30 cellular contexts compared by ENCODE assay signal in the genomic region with DNA sequence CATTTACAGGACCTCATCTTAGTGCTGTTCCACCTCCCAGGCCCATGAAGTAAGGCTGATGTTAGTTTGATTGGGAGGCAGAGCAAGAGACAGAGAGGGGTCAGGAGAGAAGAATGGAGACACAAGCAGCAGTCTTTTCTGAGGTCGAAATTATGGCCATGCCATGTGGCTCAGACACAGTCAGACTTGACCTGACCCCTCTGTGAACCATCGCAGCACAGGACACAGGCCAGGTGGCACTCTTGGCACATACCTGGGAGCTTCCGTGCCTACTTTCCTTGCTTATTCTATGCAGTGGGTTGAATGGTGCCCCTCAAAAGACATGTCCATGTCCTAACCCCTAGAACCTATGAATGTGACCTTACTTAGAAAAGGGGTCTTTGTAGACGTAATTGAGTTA.
"Had no signal": no experiment of that assay in that cellular context is flagged by ENCODE, and none has a peak within 500 bp of the region (broad histone marks: within the 10 kb centered on the region; RNA-seq: fewer than 3 reads in every experiment).

No MANE protein-coding gene starts in this region.

- ATAC-seq: activated CD4-positive, alpha-beta T cell treated with anti-CD3 and anti-CD28 coated beads for 36 hours; activated CD8-positive, alpha-beta T cell treated with anti-CD3 and anti-CD28 coated beads, Interleukin-2, amount 10 ng/mL, durations not matched to agents 7 days and 5 days; activated T-helper 17 cell treated with anti-CD3 and anti-CD28 coated beads, Interleukin-2, amount 50 U/mL, for 72 hours; foreskin keratinocyte; gastrocnemius medialis; heart left ventricle had no signal

- H3K9me3 Mint-ChIP-seq: activated CD4-positive, alpha-beta memory T cell treated with anti-CD3 and anti-CD28 coated beads for 36 hours; activated CD4-positive, alpha-beta T cell treated with anti-CD3 and anti-CD28 coated beads, Interleukin-2, amount 10 ng/mL, durations not matched to agents 24 days and 14 days; activated T-cell treated with anti-CD3 and anti-CD28 coated beads, Interleukin-2, amount 50 U/mL, for 24 hours; activated T-helper 17 cell treated with anti-CD3 and anti-CD28 coated beads, Interleukin-2, amount 50 U/mL, for 72 hours; endodermal cell had no signal

- H3K4me3 Mint-ChIP-seq: activated CD4-positive, alpha-beta memory T cell treated with anti-CD3 and anti-CD28 coated beads for 36 hours; activated CD4-positive, alpha-beta T cell treated with anti-CD3 and anti-CD28 coated beads for 36 hours; activated CD4-positive, alpha-beta T cell treated with anti-CD3 and anti-CD28 coated beads, Interleukin-2, amount 10 ng/mL, durations not matched to agents 24 days and 14 days; activated CD8-positive, alpha-beta T cell treated with anti-CD3 and anti-CD28 coated beads, Interleukin-2, amount 10 ng/mL, durations not matched to agents 7 days and 5 days; activated naive CD8-positive, alpha-beta T cell; activated T-cell treated with anti-CD3 and anti-CD28 coated beads, Interleukin-2, amount 50 U/mL, for 24 hours; activated T-helper 17 cell treated with anti-CD3 and anti-CD28 coated beads, Interleukin-2, amount 50 U/mL, for 72 hours; endodermal cell had no signal

- H3K36me3 ChIP-seq: brain microvascular endothelial cell, colonic mucosa, gastrocnemius medialis, heart left ventricle had no signal

- FAIRE-seq: astrocyte had no signal

- DNase-seq: activated CD4-positive, alpha-beta memory T cell treated with anti-CD3 and anti-CD28 coated beads for 36 hours; activated CD4-positive, alpha-beta T cell treated with anti-CD3 and anti-CD28 coated beads for 36 hours; activated CD4-positive, alpha-beta T cell treated with anti-CD3 and anti-CD28 coated beads, Interleukin-2, amount 10 ng/mL, durations not matched to agents 24 days and 14 days; activated CD4-positive, CD25-positive, alpha-beta regulatory T cell; activated CD4-positive, CD25-positive, alpha-beta regulatory T cell treated with anti-CD3 and anti-CD28 coated beads, Interleukin-2, amount 50 U/mL, for 72 hours; activated CD8-positive, alpha-beta memory T cell treated with anti-CD3 and anti-CD28 coated beads, Interleukin-2, amount 50 U/mL, for 48 hours; activated CD8-positive, alpha-beta T cell treated with anti-CD3 and anti-CD28 coated beads, Interleukin-2, amount 10 ng/mL, durations not matched to agents 7 days and 5 days; activated effector memory CD4-positive, alpha-beta T cell treated with Interleukin-2 at 50 U/mL for 16 hours; activated gamma-delta T cell treated with Interleukin-2 at 50 U/mL for 16 hours; activated naive CD4-positive, alpha-beta T cell treated with anti-CD3 and anti-CD28 coated beads, Interleukin-2, amount 50 U/mL, for 16 hours; activated naive CD4-positive, alpha-beta T cell treated with Interleukin-2 at 50 U/mL for 16 hours; activated T-cell treated with anti-CD3 and anti-CD28 coated beads for 4 hours; activated T-cell treated with anti-CD3 and anti-CD28 coated beads, Interleukin-2, amount 50 U/mL, for 24 hours; amniotic stem cell; anterior cingulate cortex; brain microvascular endothelial cell; central memory CD4-positive, alpha-beta T cell; cerebellar nuclear complex; colonic mucosa; dorsolateral prefrontal cortex; effector memory CD4-positive, alpha-beta T cell; endodermal cell; foreskin keratinocyte; gastrocnemius medialis; glutamatergic neuron; heart left ventricle; T-helper 2 cell had no signal

- H3K27me3 ChIP-seq: brain microvascular endothelial cell, colonic mucosa, foreskin keratinocyte, gastrocnemius medialis had no signal

- H3K27ac Mint-ChIP-seq: activated CD4-positive, alpha-beta memory T cell treated with anti-CD3 and anti-CD28 coated beads for 36 hours; activated CD4-positive, alpha-beta T cell treated with anti-CD3 and anti-CD28 coated beads for 36 hours; activated CD4-positive, alpha-beta T cell treated with anti-CD3 and anti-CD28 coated beads, Interleukin-2, amount 10 ng/mL, durations not matched to agents 24 days and 14 days; activated CD8-positive, alpha-beta T cell treated with anti-CD3 and anti-CD28 coated beads, Interleukin-2, amount 10 ng/mL, durations not matched to agents 7 days and 5 days; activated naive CD8-positive, alpha-beta T cell; activated T-cell treated with anti-CD3 and anti-CD28 coated beads, Interleukin-2, amount 50 U/mL, for 24 hours; activated T-helper 17 cell treated with anti-CD3 and anti-CD28 coated beads, Interleukin-2, amount 50 U/mL, for 72 hours; endodermal cell had no signal

- H3K27me3 Mint-ChIP-seq: activated CD4-positive, alpha-beta memory T cell treated with anti-CD3 and anti-CD28 coated beads for 36 hours; activated CD4-positive, alpha-beta T cell treated with anti-CD3 and anti-CD28 coated beads, Interleukin-2, amount 10 ng/mL, durations not matched to agents 24 days and 14 days; activated T-cell treated with anti-CD3 and anti-CD28 coated beads, Interleukin-2, amount 50 U/mL, for 24 hours had no signal

- H3K4me3 ChIP-seq: colonic mucosa, dorsolateral prefrontal cortex, gastrocnemius medialis, heart left ventricle had no signal

- H3K36me3 Mint-ChIP-seq: activated CD4-positive, alpha-beta memory T cell treated with anti-CD3 and anti-CD28 coated beads for 36 hours; activated naive CD8-positive, alpha-beta T cell had no signal

- H3K4me1 Mint-ChIP-seq: activated CD4-positive, alpha-beta T cell treated with anti-CD3 and anti-CD28 coated beads for 36 hours; activated CD4-positive, alpha-beta T cell treated with anti-CD3 and anti-CD28 coated beads, Interleukin-2, amount 10 ng/mL, durations not matched to agents 24 days and 14 days; activated T-helper 17 cell treated with anti-CD3 and anti-CD28 coated beads, Interleukin-2, amount 50 U/mL, for 72 hours; endodermal cell had no signal
